8 cellular contexts compared by ENCODE assay signal in genomic region chr7:23277359-23277989, GRCh38. TPM values are rescaled to one million over a fixed set of nuclear protein-coding genes. Genes with fewer than 3 reads are reported as not detected.
DNase-seq lines count a peak whose midpoint lies in the region; ATAC-seq and TF ChIP-seq lines count a peak whose summit lies in the region.

No MANE protein-coding gene starts in this region.

- no peak for ATAC-seq in lung (ENCODE audit: insufficient read depth, low FRiP score)

- intact Hi-C loops in colonic mucosa (cut with DNase I) (no loop called here), lower leg skin (cut with DNase I; ENCODE audit: low total_unique reads) (loop anchor here (10.0 kb wide), 2 partner anchors 93 to 267 kb away; partner anchors contain the start of gene NUP42), posterior vena cava (cut with DNase I) (loop anchor here in 1 of 2 donors (10.0 kb wide), 1 partner anchor 93 kb away; the partner anchor contains the start of gene NUP42)

- H3K27me3 ChIP-seq in colonic mucosa (no peaks in the 10 kb centered on the region), lung (ENCODE audit: control insufficient read depth, insufficient read depth) (no peaks in the 10 kb centered on the region)

- H3K36me3 ChIP-seq in colonic mucosa = no peaks in the 10 kb centered on the region
- H3K36me3 ChIP-seq in lung (ENCODE audit: control insufficient read depth in 2 of 2, insufficient read depth in 2 of 2, low read length in 2 of 2) = peaks cover 0 to 3% of the 10 kb centered on the region in 2 donors

- DNase-seq in AG20443 (ENCODE audit: low spot score) = peak; percentile 68
- peak; percentile 56 for DNase-seq in GM12864 (ENCODE audit: low read depth)
- DNase-seq in M059J (ENCODE audit: low read depth) = peak; percentile 79
- DNase-seq in RKO (ENCODE audit: low spot score) = peak; percentile 81
- peak; percentile 51 for DNase-seq in colonic mucosa
- no peak for DNase-seq in lung (ENCODE audit: low spot score)
- DNase-seq in lower leg skin (ENCODE audit: low spot score in 2 of 2) = no peak
- DNase-seq in posterior vena cava (ENCODE audit: low spot score) = no peak

- H3K4me3 ChIP-seq in GM12864 (ENCODE audit: low read depth, low read length) (no peak overlapping the region), colonic mucosa (no peak overlapping the region), lung (no peak overlapping the region), lower leg skin (ENCODE audit: low read depth, poor library complexity, severe bottlenecking) (no peak overlapping the region)

- H3K4me1 ChIP-seq in colonic mucosa (no peaks in the 10 kb centered on the region), lung (ENCODE audit: control insufficient read depth in 2 of 2, insufficient read depth in 2 of 2, low read length in 2 of 2) (peaks cover 0 to 1% of the 10 kb centered on the region in 2 donors)

- H3K9me3 ChIP-seq in colonic mucosa (no peaks in the 10 kb centered on the region), lung (ENCODE audit: control insufficient read depth in 2 of 2, insufficient read depth in 1 of 2, low read length in 1 of 2) (no peaks in the 10 kb centered on the region)

- no peak overlapping the region for H3K27ac ChIP-seq in colonic mucosa
- H3K27ac ChIP-seq in lung (ENCODE audit: low read depth in 1 of 2, low read length in 1 of 2) = no peak overlapping the region

- 37 to 38% methylated on average over 6 of the region's 6 CpGs for WGBS in lung, 2 donors
- 39 to 44% methylated on average over 6 of the region's 6 CpGs for WGBS in lower leg skin, 2 donors

- no peak overlapping the region for H3K9ac ChIP-seq in colonic mucosa (ENCODE audit: low read depth in 2 of 2, low read length in 2 of 2)

- TF ChIP-seq CTCF in GM12864 (IDR thresholded peaks at IDR 0.05; ENCODE audit: low read depth, low read length, missing control alignments) (peak; percentile 81), colonic mucosa (IDR thresholded peaks at IDR 0.05) (peak; percentile 65), lung (IDR thresholded peaks at IDR 0.05; ENCODE audit: control extremely low read depth, extremely low read depth) (peak; percentile 64), lower leg skin (IDR thresholded peaks at IDR 0.05) (no peak)

- TF ChIP-seq POLR2A in lower leg skin (IDR thresholded peaks at IDR 0.05) = no peak

RNA-seq across cellular contexts. Expression of gene MALSU1, which starts 21.7 kb away (rescaled TPM):
- 93.4 and 148 TPM in 2 replicates for total RNA-seq in M059J (2014; rRNA removed; shearing (Covaris generic))
- 10 to 100 TPM; 37.5 to 54.3 TPM for total RNA-seq in colonic mucosa
- 10 to 100 TPM; 49.0 to 51.7 TPM for total RNA-seq in lung
- polyA plus RNA-seq in lung = 10 to 100 TPM; 26.8 to 41.1 TPM
- 10 to 100 TPM; 32.1 to 47.6 (median 35.2) TPM for total RNA-seq in lower leg skin
- total RNA-seq in posterior vena cava = 10 to 100 TPM; 37.4 to 42.0 TPM

RNA-seq across cellular contexts. Expression of gene GPNMB, which starts 30.9 kb away (rescaled TPM):
- total RNA-seq in M059J (2014; rRNA removed; shearing (Covaris generic)) = 11.0 and 11.3 TPM in 2 replicates
- total RNA-seq in colonic mucosa (10 to 100 TPM; 12.8 to 43.3 TPM), lung (100 to 1,000 TPM in 1 of 2 donors, 10 to 100 TPM in 1; 58.5 to 127 TPM), lower leg skin (100 to 1,000 TPM; 357 to 554 (median 469) TPM), posterior vena cava (100 to 1,000 TPM; 190 to 297 TPM)
- 10 to 100 TPM; 47.7 to 96.6 TPM for polyA plus RNA-seq in lung

Comparison
In these comparisons a context has a peak if more than half of its experiments do, and no peak if none do; other contexts are left out.
1. DNase-seq: peak in AG20443 (single experiment), GM12864 (single experiment), M059J (single experiment), RKO (single experiment) and colonic mucosa (single experiment); none in lung (single experiment), lower leg skin (0 of 2) and posterior vena cava (single experiment).
2. CTCF ChIP-seq: peak in GM12864 (single experiment), colonic mucosa (single experiment) and lung (single experiment); none in lower leg skin (0 of 3).